Comparison of ENCODE assay signal across 1 cellular context in the genomic region with DNA sequence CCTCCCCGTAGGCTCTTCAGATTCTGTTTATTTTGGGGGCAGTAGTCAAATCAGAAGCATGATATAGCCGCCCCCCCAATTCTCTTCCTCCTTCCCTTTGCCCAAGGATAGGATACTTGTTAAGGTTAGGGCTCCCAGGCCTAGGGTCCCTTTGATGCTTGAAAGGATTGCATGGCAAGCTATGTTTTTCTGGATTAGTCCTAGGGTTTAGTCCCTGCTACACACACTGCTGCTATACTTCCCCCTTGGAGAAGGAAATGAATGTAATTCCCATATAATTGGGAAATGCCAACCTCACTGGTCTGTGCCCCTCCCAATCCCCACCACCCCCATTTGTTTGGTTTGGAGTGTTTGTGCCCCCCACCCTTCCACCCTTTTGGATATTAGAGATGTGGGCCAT.
TF ChIP-seq lines count a peak whose summit lies in the region.

No MANE protein-coding gene starts in this region.

TF ChIP-seq in GM12878, 131 proteins besides CTCF, POLR2A, EP300 and RAD21:
- TF ChIP-seq ZZZ3 (IDR thresholded peaks at IDR 0.05; ENCODE audit: control insufficient read depth, insufficient read length, low read depth) (no peak), RUNX3 (IDR thresholded peaks at IDR 0.05; ENCODE audit: low read length) (peak; percentile 25; the same call in 1 of the 2 replicates), STAT3 (IDR thresholded peaks at IDR 0.05; ENCODE audit: low read depth, low read length) (no peak), JUNB (IDR thresholded peaks at IDR 0.05) (peak; percentile 32; the same call in 1 of the 2 replicates)
- TF ChIP-seq, protein P1, sequence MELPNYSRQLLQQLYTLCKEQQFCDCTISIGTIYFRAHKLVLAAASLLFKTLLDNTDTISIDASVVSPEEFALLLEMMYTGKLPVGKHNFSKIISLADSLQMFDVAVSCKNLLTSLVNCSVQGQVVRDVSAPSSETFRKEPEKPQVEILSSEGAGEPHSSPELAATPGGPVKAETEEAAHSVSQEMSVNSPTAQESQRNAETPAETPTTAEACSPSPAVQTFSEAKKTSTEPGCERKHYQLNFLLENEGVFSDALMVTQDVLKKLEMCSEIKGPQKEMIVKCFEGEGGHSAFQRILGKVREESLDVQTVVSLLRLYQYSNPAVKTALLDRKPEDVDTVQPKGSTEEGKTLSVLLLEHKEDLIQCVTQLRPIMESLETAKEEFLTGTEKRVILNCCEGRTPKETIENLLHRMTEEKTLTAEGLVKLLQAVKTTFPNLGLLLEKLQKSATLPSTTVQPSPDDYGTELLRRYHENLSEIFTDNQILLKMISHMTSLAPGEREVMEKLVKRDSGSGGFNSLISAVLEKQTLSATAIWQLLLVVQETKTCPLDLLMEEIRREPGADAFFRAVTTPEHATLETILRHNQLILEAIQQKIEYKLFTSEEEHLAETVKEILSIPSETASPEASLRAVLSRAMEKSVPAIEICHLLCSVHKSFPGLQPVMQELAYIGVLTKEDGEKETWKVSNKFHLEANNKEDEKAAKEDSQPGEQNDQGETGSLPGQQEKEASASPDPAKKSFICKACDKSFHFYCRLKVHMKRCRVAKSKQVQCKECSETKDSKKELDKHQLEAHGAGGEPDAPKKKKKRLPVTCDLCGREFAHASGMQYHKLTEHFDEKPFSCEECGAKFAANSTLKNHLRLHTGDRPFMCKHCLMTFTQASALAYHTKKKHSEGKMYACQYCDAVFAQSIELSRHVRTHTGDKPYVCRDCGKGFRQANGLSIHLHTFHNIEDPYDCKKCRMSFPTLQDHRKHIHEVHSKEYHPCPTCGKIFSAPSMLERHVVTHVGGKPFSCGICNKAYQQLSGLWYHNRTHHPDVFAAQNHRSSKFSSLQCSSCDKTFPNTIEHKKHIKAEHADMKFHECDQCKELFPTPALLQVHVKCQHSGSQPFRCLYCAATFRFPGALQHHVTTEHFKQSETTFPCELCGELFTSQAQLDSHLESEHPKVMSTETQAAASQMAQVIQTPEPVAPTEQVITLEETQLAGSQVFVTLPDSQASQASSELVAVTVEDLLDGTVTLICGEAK (IDR thresholded peaks at IDR 0.05; ENCODE audit: borderline replicate concordance), result no peak
